17 cellular contexts compared by ENCODE assay signal in the genomic region with DNA sequence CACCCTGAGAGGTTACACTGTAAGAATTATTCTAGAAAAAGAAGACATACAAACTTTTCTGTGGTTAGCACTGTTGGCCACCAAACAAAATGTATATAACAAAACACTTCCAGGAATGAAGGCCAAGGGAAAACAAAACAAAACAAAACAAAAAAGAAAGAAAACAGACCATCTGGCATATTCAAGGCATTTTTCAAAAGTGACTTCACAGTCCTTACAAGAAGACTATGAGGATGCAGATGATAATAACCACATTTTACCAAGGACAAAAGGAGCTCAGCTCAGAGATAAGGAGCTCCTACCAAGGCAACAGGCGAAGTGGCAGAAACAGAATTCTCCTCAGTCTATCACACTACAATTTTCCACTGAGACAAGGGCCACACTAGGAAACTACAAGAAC. TPM values are rescaled to one million over a fixed set of nuclear protein-coding genes. Genes with fewer than 3 reads are reported as not detected.
DNase-seq lines count a peak whose midpoint lies in the region; ATAC-seq, FAIRE-seq and TF ChIP-seq lines count a peak whose summit lies in the region.
"Had no signal": no experiment of that assay in that cellular context is flagged by ENCODE, and none has a peak within 500 bp of the region (broad histone marks: within the 10 kb centered on the region; RNA-seq: fewer than 3 reads in every experiment).

No MANE protein-coding gene starts in this region.

- H3K18ac ChIP-seq in IMR-90 (ENCODE audit: low read depth, low read length) = peak overlapping the region; percentile 31

- TF ChIP-seq RAD21 in IMR-90 (IDR thresholded peaks at IDR 0.05; ENCODE audit: low read length) = no peak

- POLR2A ChIA-PET in IMR-90 (lab: Charles Lee; ENCODE audit: unreplicated experiment) = no interaction called here

- H4K20me1 ChIP-seq in IMR-90 (ENCODE audit: insufficient read depth, low read length) = no peaks in the 10 kb centered on the region

- intact Hi-C loops in IMR-90 (cut with micrococcal nuclease) (no loop called here), natural killer cell (cut with micrococcal nuclease) (no loop called here)

- dilution Hi-C loops in IMR-90 (cut with HindIII; ENCODE audit: low sequenced_read_pairs, unreplicated experiment) = no loop called here

- no CpG with 5 or more reads among the region's 1 CpG for WGBS in IMR-90 (ENCODE audit: extremely low coverage in 2 of 2, insufficient read length in 1 of 2), 2 experiments

- H3K4me1 Mint-ChIP-seq in T-helper 2 cell treated with Interferon-gamma antibody and Interleukin-4, amounts not matched to agents 5 μg/mL and 100 μg/mL, for 36 hours (ENCODE audit: low read depth) = peaks cover 20% of the 10 kb centered on the region
- peaks cover 78 to 84% of the 10 kb centered on the region in 2 donors for H3K4me1 Mint-ChIP-seq in natural killer cell

- H4K5ac ChIP-seq in IMR-90 (ENCODE audit: low read depth, low read length) = peak overlapping the region; percentile 44; the same call in 1 of the 2 replicates

- H3K14ac ChIP-seq in IMR-90 (replicated peaks; ENCODE audit: low read depth, low read length) = no peak overlapping the region

- no peaks in the 10 kb centered on the region for H3K27me3 Mint-ChIP-seq in T-helper 2 cell treated with Interferon-gamma antibody and Interleukin-4, amounts not matched to agents 5 μg/mL and 100 μg/mL, for 36 hours (ENCODE audit: low read depth)
- H3K27me3 Mint-ChIP-seq in natural killer cell (ENCODE audit: low read depth in 2 of 2) = no peaks in the 10 kb centered on the region
- H3K27me3 Mint-ChIP-seq: activated naive CD8-positive, alpha-beta T cell treated with anti-CD3 and anti-CD28 coated beads, Interleukin-2, amount 50 U/mL, for 24 hours had no signal

- H3K23ac ChIP-seq in IMR-90 (ENCODE audit: low read depth, low read length) = 0 out of 2 replicates have a peak overlapping the region, but pooled peaks have one; percentile 7

- H2BK20ac ChIP-seq in IMR-90 (ENCODE audit: low read depth, low read length) = peak overlapping the region; percentile 32; the same call in 1 of the 2 replicates

- peaks cover 46% of the 10 kb centered on the region for H3K36me3 Mint-ChIP-seq in T-helper 2 cell treated with Interferon-gamma antibody and Interleukin-4, amounts not matched to agents 5 μg/mL and 100 μg/mL, for 36 hours (ENCODE audit: low read depth)
- H3K36me3 Mint-ChIP-seq in natural killer cell = peaks cover 18% of the 10 kb centered on the region

- no peak overlapping the region for H3K9ac ChIP-seq in IMR-90 (ENCODE audit: low read depth, low read length)

- H3K4ac ChIP-seq in IMR-90 (ENCODE audit: low read depth, low read length) = peak overlapping the region; percentile 19; the same call in 1 of the 2 replicates

- no peak for FAIRE-seq in RCC 7860 (lab: Jason Lieb, UNC)

- H2AK9ac ChIP-seq in IMR-90 (replicated peaks; ENCODE audit: low read depth, low read length, poor library complexity) = no peak overlapping the region

- no peaks in the 10 kb centered on the region for H3K9me3 Mint-ChIP-seq in T-helper 2 cell treated with Interferon-gamma antibody and Interleukin-4, amounts not matched to agents 5 μg/mL and 100 μg/mL, for 36 hours
- H3K9me3 Mint-ChIP-seq in natural killer cell = no peaks in the 10 kb centered on the region
- H3K9me3 Mint-ChIP-seq: activated naive CD8-positive, alpha-beta T cell treated with anti-CD3 and anti-CD28 coated beads, Interleukin-2, amount 50 U/mL, for 24 hours had no signal

- peaks cover 0 to 36% of the 10 kb centered on the region in 2 experiments; a peak in 2 of 4 replicates for H3K79me1 ChIP-seq in IMR-90 (ENCODE audit: low read depth in 1 of 2, low read length in 2 of 2)

- peak; percentile 48 for ATAC-seq in IMR-90 (ENCODE audit: low read depth)
- peak in 1 of 3 donors; percentile 29 for ATAC-seq in natural killer cell
- ATAC-seq: activated naive CD8-positive, alpha-beta T cell treated with anti-CD3 and anti-CD28 coated beads, Interleukin-2, amount 50 U/mL, for 24 hours; upper lobe of right lung had no signal

- BruUV-seq in IMR-90 (replicated peaks; lab: Mats Ljungman, UMichigan) = no TSS peak

- no peak overlapping the region for H2BK5ac ChIP-seq in IMR-90 (ENCODE audit: low read depth, low read length, poor library complexity, severe bottlenecking)

- H2AK5ac ChIP-seq in IMR-90 (ENCODE audit: low read depth, low read length) = 0 out of 2 replicates have a peak overlapping the region, but pooled peaks have one; percentile 10

- H4K91ac ChIP-seq in IMR-90 (ENCODE audit: insufficient read depth, low read depth, low read length) = peak overlapping the region; percentile 0; the same call in 1 of the 2 replicates

- in situ Hi-C loops in IMR-90 (cut with MboI; ENCODE audit: low sequenced_read_pairs) (loop anchor here (25.0 kb wide), 1 partner anchor 225 kb away; no protein-coding TSS in a partner anchor), GM13977 (cut with MboI; ENCODE audit: low pct_unique_long_range_greater_than_20kb, low sequenced_read_pairs, unreplicated experiment) (no loop called here)

- CTCF ChIA-PET in IMR-90 (lab: Yijun Ruan, JAX) = interaction anchor here (1.0 kb wide), 1 partner anchor 231 kb away, joined by 3 read pairs; no protein-coding TSS in a partner anchor

- TF ChIP-seq POLR2A in IMR-90 (IDR thresholded peaks at IDR 0.05; ENCODE audit: low read depth, low read length) = no peak

- H2BK15ac ChIP-seq in IMR-90 (ENCODE audit: low read depth, low read length) = no peak overlapping the region; the same call in 2 of the 3 replicates

- H3K27me3 ChIP-seq in IMR-90 (ENCODE audit: control insufficient read depth, insufficient read depth, low read length) = no peaks in the 10 kb centered on the region
- H3K27me3 ChIP-seq: upper lobe of right lung had no signal

- peak overlapping the region; percentile 6; the same call in 1 of the 2 replicates for H2BK120ac ChIP-seq in IMR-90 (ENCODE audit: low read depth, low read length)

- DNase-seq in T-helper 2 cell treated with Interferon-gamma antibody and Interleukin-4, amounts not matched to agents 5 μg/mL and 100 μg/mL, for 36 hours (ENCODE audit: low spot score) = no peak
- no peak for DNase-seq in T-helper 2 cell
- no peak for DNase-seq in IMR-90
- peak; percentile 59 for DNase-seq in choroid plexus epithelial cell (ENCODE audit: low read depth)
- no peak for DNase-seq in natural killer cell
- no peak for DNase-seq in GM13977 (ENCODE audit: low spot score)
- no peak for DNase-seq in RCC 7860 (ENCODE audit: low spot score)
- no peak for DNase-seq in OCI-M2 (lab: John Stamatoyannopoulos, UW; ENCODE audit: unreplicated experiment)
- DNase-seq: 8988T; activated naive CD8-positive, alpha-beta T cell treated with anti-CD3 and anti-CD28 coated beads, Interleukin-2, amount 50 U/mL, for 24 hours; kidney glomerular epithelial cell; midbrain; NCI-H2081 treated with DMSO at 0.1 percent for 48 hours; NCI-H524 treated with DMSO at 0.1 percent for 48 hours; occipital lobe; upper lobe of right lung had no signal

- peaks cover 3% of the 10 kb centered on the region; the same call in 1 of the 2 replicates for H3K9me1 ChIP-seq in IMR-90 (ENCODE audit: insufficient read depth, low read length)

- peaks cover 15% of the 10 kb centered on the region for H3K4me1 ChIP-seq in IMR-90 (ENCODE audit: control insufficient read depth, insufficient read depth, low read length)

- H3K27ac ChIP-seq in IMR-90 (ENCODE audit: insufficient read depth, low read length) = peak overlapping the region; percentile 27; the same call in 1 of the 2 replicates
- H3K27ac ChIP-seq: upper lobe of right lung had no signal

- TF ChIP-seq CTCF in IMR-90 (conservative IDR thresholded peaks at IDR 0.05; ENCODE audit: low read depth, low read length) (no peak), choroid plexus epithelial cell (conservative IDR thresholded peaks at IDR 0.05; ENCODE audit: low read depth, low read length) (no peak), natural killer cell (IDR thresholded peaks at IDR 0.05) (no peak), GM13977 (IDR thresholded peaks at IDR 0.05; ENCODE audit: extremely low read depth, insufficient read depth, missing control alignments) (no peak)

- no peak overlapping the region for H4K8ac ChIP-seq in IMR-90 (ENCODE audit: low read depth in 2 of 2, low read length in 2 of 2)

- H3K4me3 ChIP-seq in IMR-90 (ENCODE audit: insufficient read depth, low read depth, low read length) (no peak overlapping the region), choroid plexus epithelial cell (ENCODE audit: low read depth, low read length) (no peak overlapping the region)
- H3K4me3 ChIP-seq: HAP-1, upper lobe of right lung had no signal

- peak overlapping the region; percentile 1 for H3K4me3 Mint-ChIP-seq in T-helper 2 cell treated with Interferon-gamma antibody and Interleukin-4, amounts not matched to agents 5 μg/mL and 100 μg/mL, for 36 hours
- peak overlapping the region; percentile 52 for H3K4me3 Mint-ChIP-seq in natural killer cell
- H3K4me3 Mint-ChIP-seq: activated naive CD8-positive, alpha-beta T cell treated with anti-CD3 and anti-CD28 coated beads, Interleukin-2, amount 50 U/mL, for 24 hours had no signal

- H3K56ac ChIP-seq in IMR-90 (ENCODE audit: extremely low read depth, insufficient read depth, low read length) = no peak overlapping the region

- peaks cover 19% of the 10 kb centered on the region for H3K36me3 ChIP-seq in IMR-90 (ENCODE audit: control insufficient read depth, insufficient read depth, low read length)
- H3K36me3 ChIP-seq: HAP-1 had no signal

- H3K27ac Mint-ChIP-seq in T-helper 2 cell treated with Interferon-gamma antibody and Interleukin-4, amounts not matched to agents 5 μg/mL and 100 μg/mL, for 36 hours = peak overlapping the region; percentile 17
- H3K27ac Mint-ChIP-seq in natural killer cell = peak overlapping the region; percentile 81 to 90
- H3K27ac Mint-ChIP-seq: activated naive CD8-positive, alpha-beta T cell treated with anti-CD3 and anti-CD28 coated beads, Interleukin-2, amount 50 U/mL, for 24 hours had no signal

- H2AFZ ChIP-seq in IMR-90 (replicated peaks; ENCODE audit: low read length, poor library complexity) = no peak overlapping the region

- H3K9me3 ChIP-seq in IMR-90 (ENCODE audit: control insufficient read depth, insufficient read depth, low read length) = no peaks in the 10 kb centered on the region
- H3K9me3 ChIP-seq: HAP-1, upper lobe of right lung had no signal

- peak overlapping the region; percentile 17 for H3K4me2 ChIP-seq in IMR-90 (ENCODE audit: low read depth, low read length)

TF ChIP-seq in IMR-90, 13 proteins besides CTCF, POLR2A, EP300 and RAD21:
- no peak for TF ChIP-seq NFE2L2 (IDR thresholded peaks at IDR 0.05; ENCODE audit: low read depth, low read length)

RNA-seq across cellular contexts. Expression of a gene that starts 24.9 kb away (rescaled TPM):
- total RNA-seq in IMR-90 (2012; rRNA removed) (178 and 208 TPM in 2 replicates), natural killer cell (100 to 1,000 TPM; 182 to 275 (median 227) TPM)
- 267 and 299 TPM in 2 replicates for polyA plus RNA-seq in IMR-90 (2012; rRNA removed)
- polyA plus RNA-seq in IMR-90 (2012; cell fraction: cytosol; rRNA removed) = 73.5 and 320 TPM in 2 replicates
- 116 and 140 TPM in 2 replicates for polyA plus RNA-seq in IMR-90 (2012; cell fraction: nucleus; rRNA removed; ENCODE audit: low replicate concordance)
